ENCODE assay signal across 9 cellular contexts in genomic region chr6:129789974-129790373, GRCh38.
"Had no signal": no experiment of that assay in that cellular context is flagged by ENCODE, and none has a peak within 500 bp of the region (broad histone marks: within the 10 kb centered on the region; RNA-seq: fewer than 3 reads in every experiment).

No MANE protein-coding gene starts in this region.

- FAIRE-seq: H1, H54, HTR-8/SVneo had no signal

- H3K4me2 ChIP-seq: GM23338, KMS-11 had no signal

- H3K27ac ChIP-seq: KMS-11 had no signal

- ATAC-seq: GM23338 had no signal

- H3K4me3 ChIP-seq: GM23338 had no signal

- H3K9ac ChIP-seq: KMS-11 had no signal

- H2AFZ ChIP-seq: GM23338 had no signal

- DNase-seq: H9, HCEC 1CT, Karpas-422, KBM-7 had no signal
